Comparison of ENCODE assay signal across 19 cellular contexts in genomic region chr12:30095511-30095910, GRCh38.
DNase-seq lines count a peak whose midpoint lies in the region; ATAC-seq and TF ChIP-seq lines count a peak whose summit lies in the region.
"Had no signal": no experiment of that assay in that cellular context is flagged by ENCODE, and none has a peak within 500 bp of the region (broad histone marks: within the 10 kb centered on the region; RNA-seq: fewer than 3 reads in every experiment).

No MANE protein-coding gene starts in this region.

- no peak for TF ChIP-seq POLR2A in tibial nerve (IDR thresholded peaks at IDR 0.05)

- POLR2A ChIA-PET in activated CD4-positive, alpha-beta T cell treated with anti-CD3 and anti-CD28 coated beads for 36 hours (lab: Charles Lee): no interaction called here

- no peaks in the 10 kb centered on the region for H3K4me1 Mint-ChIP-seq in activated CD4-positive, alpha-beta T cell treated with anti-CD3 and anti-CD28 coated beads for 36 hours
- H3K4me1 Mint-ChIP-seq: B cell had no signal

- H3K27ac ChIP-seq in tibial nerve: no peak overlapping the region
- H3K27ac ChIP-seq: BLaER1 treated with 17β-estradiol and CSF1 and Interleukin-3, amounts not matched to agents 10 nM and 100 nM; C4-2B had no signal

- DNase-seq in adipocyte (ENCODE audit: low read depth) (peak; percentile 7), fibroblast of gingiva (ENCODE audit: low read depth) (peak; percentile 90), fibroblast of peridontal ligament (ENCODE audit: extremely low read depth) (peak; percentile 41), left colon (no peak), tibial nerve (ENCODE audit: low spot score in 2 of 2) (no peak)
- no peak for DNase-seq in activated naive CD4-positive, alpha-beta T cell (lab: John Stamatoyannopoulos, UW)
- no peak for DNase-seq in activated CD4-positive, alpha-beta T cell treated with anti-CD3 and anti-CD28 coated beads for 36 hours
- DNase-seq: 8988T; ACHN; AML-193; Caco-2; Calu3; CD4-positive, alpha-beta T cell; CD8-positive, alpha-beta T cell; DMS79 treated with DMSO at 0.1 percent for 48 hours; GF-D8 had no signal

- H3K36me3 Mint-ChIP-seq in activated CD4-positive, alpha-beta T cell treated with anti-CD3 and anti-CD28 coated beads for 36 hours (ENCODE audit: low read depth): no peaks in the 10 kb centered on the region
- H3K36me3 Mint-ChIP-seq: CD8-positive, alpha-beta T cell had no signal

- H3K27ac Mint-ChIP-seq in activated CD4-positive, alpha-beta T cell treated with anti-CD3 and anti-CD28 coated beads for 36 hours: no peak overlapping the region
- H3K27ac Mint-ChIP-seq: B cell; CD4-positive, alpha-beta T cell; CD8-positive, alpha-beta T cell had no signal

- 88 to 89% methylated on average over 6 of the region's 6 CpGs for WGBS in tibial nerve, 2 donors

- ATAC-seq in left colon: no peak
- no peak for ATAC-seq in activated CD4-positive, alpha-beta T cell treated with anti-CD3 and anti-CD28 coated beads for 36 hours
- ATAC-seq: CD8-positive, alpha-beta T cell had no signal

- no peaks in the 10 kb centered on the region for H3K9me3 ChIP-seq in adipocyte (ENCODE audit: control insufficient read depth, low read length)
- H3K9me3 ChIP-seq in tibial nerve: no peaks in the 10 kb centered on the region
- H3K9me3 ChIP-seq: BLaER1 treated with 17β-estradiol and CSF1 and Interleukin-3, amounts not matched to agents 10 nM and 100 nM; Caco-2 had no signal

- H3K27me3 ChIP-seq in adipocyte (replicated peaks; ENCODE audit: control insufficient read depth, insufficient read depth, low read length): no peaks in the 10 kb centered on the region
- no peaks in the 10 kb centered on the region for H3K27me3 ChIP-seq in tibial nerve
- H3K27me3 ChIP-seq: BLaER1 treated with 17β-estradiol and CSF1 and Interleukin-3, amounts not matched to agents 10 nM and 100 nM had no signal

- no peak for TF ChIP-seq CTCF in tibial nerve (IDR thresholded peaks at IDR 0.05)

- no peak for TF ChIP-seq EP300 in tibial nerve (IDR thresholded peaks at IDR 0.05)

- H3K9ac ChIP-seq in adipocyte (ENCODE audit: low read length): no peak overlapping the region
- H3K9ac ChIP-seq: BLaER1 treated with 17β-estradiol and CSF1 and Interleukin-3, amounts not matched to agents 10 nM and 100 nM had no signal

- CTCF ChIA-PET in activated CD4-positive, alpha-beta T cell treated with anti-CD3 and anti-CD28 coated beads for 36 hours (lab: Charles Lee): no interaction called here

- H3K4me1 ChIP-seq in adipocyte (ENCODE audit: control insufficient read depth, insufficient read depth, low read length) (no peaks in the 10 kb centered on the region), tibial nerve (no peaks in the 10 kb centered on the region)
- H3K4me1 ChIP-seq: Caco-2 had no signal

- H3K4me3 ChIP-seq in adipocyte (ENCODE audit: low read length) (no peak overlapping the region), tibial nerve (no peak overlapping the region)
- H3K4me3 ChIP-seq: BLaER1 treated with 17β-estradiol and CSF1 and Interleukin-3, amounts not matched to agents 10 nM and 100 nM had no signal

- intact Hi-C loops in left colon (cut with DNase I, micrococcal nuclease): no loop called here
- intact Hi-C loops in activated CD4-positive, alpha-beta T cell treated with anti-CD3 and anti-CD28 coated beads for 36 hours (cut with DNase I, micrococcal nuclease): no loop called here

- H3K4me3 Mint-ChIP-seq in activated CD4-positive, alpha-beta T cell treated with anti-CD3 and anti-CD28 coated beads for 36 hours: no peak overlapping the region
- H3K4me3 Mint-ChIP-seq: B cell; CD4-positive, alpha-beta T cell; CD8-positive, alpha-beta T cell had no signal

- H3K9me3 Mint-ChIP-seq in activated CD4-positive, alpha-beta T cell treated with anti-CD3 and anti-CD28 coated beads for 36 hours (ENCODE audit: low read depth): no peaks in the 10 kb centered on the region
- H3K9me3 Mint-ChIP-seq: CD4-positive, alpha-beta T cell; CD8-positive, alpha-beta T cell had no signal

- H3K27me3 Mint-ChIP-seq in activated CD4-positive, alpha-beta T cell treated with anti-CD3 and anti-CD28 coated beads for 36 hours: no peaks in the 10 kb centered on the region
- H3K27me3 Mint-ChIP-seq: B cell; CD4-positive, alpha-beta T cell had no signal

- no peaks in the 10 kb centered on the region for H3K36me3 ChIP-seq in adipocyte (ENCODE audit: control insufficient read depth, insufficient read depth, low read length, severe bottlenecking)
- no peaks in the 10 kb centered on the region for H3K36me3 ChIP-seq in tibial nerve
- H3K36me3 ChIP-seq: BLaER1 treated with 17β-estradiol and CSF1 and Interleukin-3, amounts not matched to agents 10 nM and 100 nM had no signal

Comparison
In these comparisons a context has a peak if more than half of its experiments do, and no peak if none do; other contexts are left out.
1. DNase-seq: peak in adipocyte (single experiment), fibroblast of gingiva (single experiment) and fibroblast of peridontal ligament (single experiment); none in left colon (0 of 2), tibial nerve (0 of 2), activated naive CD4-positive, alpha-beta T cell (0 of 4) and activated CD4-positive, alpha-beta T cell treated with anti-CD3 and anti-CD28 coated beads for 36 hours (single experiment).